In genomic region chr7:131111081-131111576, GRCh38 we compare ENCODE assay signal across 1 cellular context.
TF ChIP-seq lines count a peak whose summit lies in the region.

No MANE protein-coding gene starts in this region.

TF ChIP-seq in K562, 482 proteins besides CTCF, POLR2A, EP300 and RAD21 (continued from another document):
- TF ChIP-seq RREB1 (CRISPR knock-in tag; IDR thresholded peaks at IDR 0.05) (peak; percentile 58; the same call in 1 of the 2 replicates), ZNF134 (CRISPR knock-in tag; conservative IDR thresholded peaks at IDR 0.05) (no peak), CREB3L1 (IDR thresholded peaks at IDR 0.05; ENCODE audit: borderline replicate concordance, low read depth) (no peak; the same call in 1 of the 2 replicates), ZKSCAN8 (CRISPR knock-in tag; IDR thresholded peaks at IDR 0.05) (0 out of 2 replicates have a peak, but pooled peaks have one; percentile 51), SMAD4 (CRISPR knock-in tag; conservative IDR thresholded peaks at IDR 0.05) (peak; percentile 79), HDAC1 (IDR thresholded peaks at IDR 0.05) (no peak), SOX6 (IDR thresholded peaks at IDR 0.05) (0 out of 2 replicates have a peak, but pooled peaks have one; percentile 17), GTF2F1 (IDR thresholded peaks at IDR 0.05; ENCODE audit: low read depth, low read length) (no peak), TBL1XR1 (IDR thresholded peaks at IDR 0.05; ENCODE audit: low read length in 2 of 2) (0 out of 4 replicates have a peak, but pooled peaks of 1 of the 2 experiments have one; percentile 23), RUNX1 (IDR thresholded peaks at IDR 0.05; ENCODE audit: low read depth) (no peak), ZNF507 (tag; conservative IDR thresholded peaks at IDR 0.05) (no peak), SP1 (CRISPR knock-in tag; IDR thresholded peaks at IDR 0.05) (0 out of 2 replicates have a peak, but pooled peaks have one; percentile 24), STAT5A (IDR thresholded peaks at IDR 0.05; ENCODE audit: borderline replicate concordance, low read length) (peak; percentile 59), CEBPG (CRISPR knock-in tag; IDR thresholded peaks at IDR 0.05) (no peak), CEBPG (tag; conservative IDR thresholded peaks at IDR 0.05 in 1 of 2, IDR thresholded peaks at IDR 0.05 in 1 of 2) (peak; percentile 90), TEAD1 (CRISPR knock-in tag; IDR thresholded peaks at IDR 0.05) (0 out of 4 replicates have a peak, but pooled peaks of 1 of the 2 experiments have one; percentile 26), ETV1 (tag; conservative IDR thresholded peaks at IDR 0.05; ENCODE audit: low read depth) (peak; percentile 53; the same call in 1 of the 2 replicates), GATA2 (CRISPR knock-in tag; IDR thresholded peaks at IDR 0.05) (no peak), ELF2 (CRISPR knock-in tag; IDR thresholded peaks at IDR 0.05) (peak; percentile 59; the same call in 1 of the 2 replicates)
- TF ChIP-seq, protein P1, sequence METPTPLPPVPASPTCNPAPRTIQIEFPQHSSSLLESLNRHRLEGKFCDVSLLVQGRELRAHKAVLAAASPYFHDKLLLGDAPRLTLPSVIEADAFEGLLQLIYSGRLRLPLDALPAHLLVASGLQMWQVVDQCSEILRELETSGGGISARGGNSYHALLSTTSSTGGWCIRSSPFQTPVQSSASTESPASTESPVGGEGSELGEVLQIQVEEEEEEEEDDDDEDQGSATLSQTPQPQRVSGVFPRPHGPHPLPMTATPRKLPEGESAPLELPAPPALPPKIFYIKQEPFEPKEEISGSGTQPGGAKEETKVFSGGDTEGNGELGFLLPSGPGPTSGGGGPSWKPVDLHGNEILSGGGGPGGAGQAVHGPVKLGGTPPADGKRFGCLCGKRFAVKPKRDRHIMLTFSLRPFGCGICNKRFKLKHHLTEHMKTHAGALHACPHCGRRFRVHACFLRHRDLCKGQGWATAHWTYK (CRISPR knock-in tag; IDR thresholded peaks at IDR 0.05), result peak; percentile 63
- TF ChIP-seq, protein P2, sequence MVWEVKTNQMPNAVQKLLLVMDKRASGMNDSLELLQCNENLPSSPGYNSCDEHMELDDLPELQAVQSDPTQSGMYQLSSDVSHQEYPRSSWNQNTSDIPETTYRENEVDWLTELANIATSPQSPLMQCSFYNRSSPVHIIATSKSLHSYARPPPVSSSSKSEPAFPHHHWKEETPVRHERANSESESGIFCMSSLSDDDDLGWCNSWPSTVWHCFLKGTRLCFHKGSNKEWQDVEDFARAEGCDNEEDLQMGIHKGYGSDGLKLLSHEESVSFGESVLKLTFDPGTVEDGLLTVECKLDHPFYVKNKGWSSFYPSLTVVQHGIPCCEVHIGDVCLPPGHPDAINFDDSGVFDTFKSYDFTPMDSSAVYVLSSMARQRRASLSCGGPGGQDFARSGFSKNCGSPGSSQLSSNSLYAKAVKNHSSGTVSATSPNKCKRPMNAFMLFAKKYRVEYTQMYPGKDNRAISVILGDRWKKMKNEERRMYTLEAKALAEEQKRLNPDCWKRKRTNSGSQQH (CRISPR knock-in tag; IDR thresholded peaks at IDR 0.05), result 0 out of 2 replicates have a peak, but pooled peaks have one; percentile 14
- TF ChIP-seq, protein P3, sequence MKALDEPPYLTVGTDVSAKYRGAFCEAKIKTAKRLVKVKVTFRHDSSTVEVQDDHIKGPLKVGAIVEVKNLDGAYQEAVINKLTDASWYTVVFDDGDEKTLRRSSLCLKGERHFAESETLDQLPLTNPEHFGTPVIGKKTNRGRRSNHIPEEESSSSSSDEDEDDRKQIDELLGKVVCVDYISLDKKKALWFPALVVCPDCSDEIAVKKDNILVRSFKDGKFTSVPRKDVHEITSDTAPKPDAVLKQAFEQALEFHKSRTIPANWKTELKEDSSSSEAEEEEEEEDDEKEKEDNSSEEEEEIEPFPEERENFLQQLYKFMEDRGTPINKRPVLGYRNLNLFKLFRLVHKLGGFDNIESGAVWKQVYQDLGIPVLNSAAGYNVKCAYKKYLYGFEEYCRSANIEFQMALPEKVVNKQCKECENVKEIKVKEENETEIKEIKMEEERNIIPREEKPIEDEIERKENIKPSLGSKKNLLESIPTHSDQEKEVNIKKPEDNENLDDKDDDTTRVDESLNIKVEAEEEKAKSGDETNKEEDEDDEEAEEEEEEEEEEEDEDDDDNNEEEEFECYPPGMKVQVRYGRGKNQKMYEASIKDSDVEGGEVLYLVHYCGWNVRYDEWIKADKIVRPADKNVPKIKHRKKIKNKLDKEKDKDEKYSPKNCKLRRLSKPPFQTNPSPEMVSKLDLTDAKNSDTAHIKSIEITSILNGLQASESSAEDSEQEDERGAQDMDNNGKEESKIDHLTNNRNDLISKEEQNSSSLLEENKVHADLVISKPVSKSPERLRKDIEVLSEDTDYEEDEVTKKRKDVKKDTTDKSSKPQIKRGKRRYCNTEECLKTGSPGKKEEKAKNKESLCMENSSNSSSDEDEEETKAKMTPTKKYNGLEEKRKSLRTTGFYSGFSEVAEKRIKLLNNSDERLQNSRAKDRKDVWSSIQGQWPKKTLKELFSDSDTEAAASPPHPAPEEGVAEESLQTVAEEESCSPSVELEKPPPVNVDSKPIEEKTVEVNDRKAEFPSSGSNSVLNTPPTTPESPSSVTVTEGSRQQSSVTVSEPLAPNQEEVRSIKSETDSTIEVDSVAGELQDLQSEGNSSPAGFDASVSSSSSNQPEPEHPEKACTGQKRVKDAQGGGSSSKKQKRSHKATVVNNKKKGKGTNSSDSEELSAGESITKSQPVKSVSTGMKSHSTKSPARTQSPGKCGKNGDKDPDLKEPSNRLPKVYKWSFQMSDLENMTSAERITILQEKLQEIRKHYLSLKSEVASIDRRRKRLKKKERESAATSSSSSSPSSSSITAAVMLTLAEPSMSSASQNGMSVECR (CRISPR knock-in tag; IDR thresholded peaks at IDR 0.05), result no peak
